ENCODE assay signal across 8 cellular contexts in the genomic region with DNA sequence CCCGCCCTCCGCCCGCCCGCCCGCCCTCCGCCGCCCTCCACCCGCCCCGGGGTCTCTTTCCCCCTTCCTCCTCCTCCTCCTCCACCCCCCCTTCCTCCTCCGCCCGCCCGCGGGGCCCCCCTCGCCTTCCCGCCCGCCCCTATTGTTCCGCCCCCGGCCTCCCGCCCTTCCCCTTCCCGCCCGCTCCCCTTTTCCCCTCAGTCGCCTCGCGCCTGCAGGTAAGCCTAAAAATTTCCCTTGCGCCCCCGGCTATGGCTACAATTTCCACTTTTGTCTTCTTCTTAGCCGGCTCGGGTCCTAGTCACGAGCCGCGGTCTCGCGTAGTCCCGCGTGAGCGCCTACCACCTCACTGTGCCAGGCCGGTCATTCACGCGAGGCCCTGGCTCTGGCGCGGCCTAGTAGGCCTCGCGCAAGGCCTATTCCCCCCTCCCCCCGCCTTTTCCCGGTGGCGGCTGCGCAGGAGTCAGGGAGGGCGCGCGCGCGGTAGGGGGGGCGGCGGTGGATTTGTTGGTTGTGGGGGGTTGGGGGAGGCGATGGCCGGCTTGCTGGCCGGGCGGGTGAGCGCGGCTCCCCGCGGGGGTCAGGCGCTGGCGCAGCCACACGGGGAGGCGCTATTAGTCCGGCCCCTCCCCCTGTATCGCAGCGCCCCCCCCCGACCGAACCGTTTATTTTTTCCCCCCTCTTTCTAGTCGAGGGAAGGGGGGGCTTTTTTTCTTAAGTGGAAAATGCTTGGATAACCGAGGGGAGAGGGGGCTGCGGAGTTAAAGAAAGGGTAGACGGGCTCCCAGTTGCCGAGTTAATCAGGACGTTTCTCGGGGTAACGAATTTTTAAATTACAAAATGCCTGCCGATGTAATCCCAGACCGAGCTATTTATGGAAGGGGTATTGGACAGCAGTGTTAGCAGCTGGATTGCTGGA. TPM values are rescaled to one million over a fixed set of nuclear protein-coding genes. Genes with fewer than 3 reads are reported as not detected.
DNase-seq lines count a peak whose midpoint lies in the region; ATAC-seq and TF ChIP-seq lines count a peak whose summit lies in the region.

No MANE protein-coding gene starts in this region.

- intact Hi-C loops in activated CD4-positive, alpha-beta T cell treated with anti-CD3 and anti-CD28 coated beads for 36 hours (cut with DNase I, micrococcal nuclease) = loop anchor here (1.0 to 5.0 kb wide), 10 partner anchors 16 to 825 kb away; a partner anchor contains a TSS

- CTCF ChIA-PET in activated CD4-positive, alpha-beta T cell treated with anti-CD3 and anti-CD28 coated beads for 36 hours (lab: Charles Lee) = interaction anchor here (0.6 to 4.5 kb wide), 7 partner anchors 10 to 131 kb away, joined by 3 to 32 read pairs (median 3); no protein-coding TSS in a partner anchor

- peaks cover 44% of the 10 kb centered on the region for H3K4me1 Mint-ChIP-seq in HFFc6 (ENCODE audit: low read depth)
- H3K4me1 Mint-ChIP-seq in activated CD4-positive, alpha-beta T cell treated with anti-CD3 and anti-CD28 coated beads for 36 hours = peaks cover 27% of the 10 kb centered on the region

- peaks cover 8% of the 10 kb centered on the region for H3K27me3 Mint-ChIP-seq in HFFc6 (ENCODE audit: insufficient read depth)
- H3K27me3 Mint-ChIP-seq in activated CD4-positive, alpha-beta T cell treated with anti-CD3 and anti-CD28 coated beads for 36 hours = no peaks in the 10 kb centered on the region

- peak; percentile 77 for TF ChIP-seq CTCF in HFFc6 (IDR thresholded peaks at IDR 0.05)

- POLR2A ChIA-PET in activated CD4-positive, alpha-beta T cell treated with anti-CD3 and anti-CD28 coated beads for 36 hours (lab: Charles Lee) = interaction anchor here (0.6 kb wide), 1 partner anchor 22 kb away, joined by 6 read pairs; no protein-coding TSS in a partner anchor

- peaks cover 48% of the 10 kb centered on the region for H3K36me3 Mint-ChIP-seq in HFFc6 (ENCODE audit: low read depth)
- peaks cover 51% of the 10 kb centered on the region for H3K36me3 Mint-ChIP-seq in activated CD4-positive, alpha-beta T cell treated with anti-CD3 and anti-CD28 coated beads for 36 hours (ENCODE audit: low read depth)

- peak; percentile 14 for ATAC-seq in activated CD4-positive, alpha-beta T cell treated with anti-CD3 and anti-CD28 coated beads for 36 hours
- ATAC-seq in GM21367 (IDR thresholded peaks at IDR 0.05; ENCODE audit: unreplicated experiment) = no peak

- no peaks in the 10 kb centered on the region for H3K9me3 Mint-ChIP-seq in HFFc6
- H3K9me3 Mint-ChIP-seq in activated CD4-positive, alpha-beta T cell treated with anti-CD3 and anti-CD28 coated beads for 36 hours (ENCODE audit: low read depth) = no peaks in the 10 kb centered on the region

- H3K4me3 Mint-ChIP-seq in HFFc6 = peak overlapping the region; percentile 93
- peak overlapping the region; percentile 94 for H3K4me3 Mint-ChIP-seq in activated CD4-positive, alpha-beta T cell treated with anti-CD3 and anti-CD28 coated beads for 36 hours

- DNase-seq in COLO668 (lab: John Stamatoyannopoulos, UW; ENCODE audit: unreplicated experiment) (peak; percentile 77), HFFc6 (peak; percentile 73), NCI-H2196 treated with DMSO at 0.1 percent for 48 hours (lab: John Stamatoyannopoulos, UW; ENCODE audit: unreplicated experiment) (peak; percentile 67), cerebellum (ENCODE audit: low spot score) (peak; percentile 84), kidney glomerular epithelial cell (lab: John Stamatoyannopoulos, UW) (peak; percentile 51)
- DNase-seq in activated CD4-positive, alpha-beta T cell treated with anti-CD3 and anti-CD28 coated beads for 36 hours = peak; percentile 84
- DNase-seq in stimulated activated CD4-positive, alpha-beta T cell treated with anti-CD3 and anti-CD28 coated beads, Interleukin-12 subunit alpha, Interleukin-12 subunit beta, amount 100 ng/mL, for 48 hours (ENCODE audit: low read depth in 2 of 3, low spot score in 1 of 3) = peak; percentile 47 to 59 (median 58)

- H3K27ac Mint-ChIP-seq in HFFc6 = peak overlapping the region; percentile 99
- peak overlapping the region; percentile 96 for H3K27ac Mint-ChIP-seq in activated CD4-positive, alpha-beta T cell treated with anti-CD3 and anti-CD28 coated beads for 36 hours

RNA-seq across cellular contexts. Expression of a gene that starts 0.5 kb away (rescaled TPM):
- total RNA-seq in HFFc6 (2021; fragmentation: NEBNext Ultra II Directional; extraction: Animal tissue kit (Norgen Biotek cat#: 25700)) = 100 to 1,000 TPM; 763 to 969 (median 874) TPM
- 100 to 1,000 TPM; 881 to 999 TPM for total RNA-seq in activated CD4-positive, alpha-beta T cell treated with anti-CD3 and anti-CD28 coated beads for 36 hours
- 280 TPM for total RNA-seq in cerebellum

RNA-seq across cellular contexts. Expression of a gene that starts 10.9 kb away (rescaled TPM):
- total RNA-seq in HFFc6 (2021; fragmentation: NEBNext Ultra II Directional; extraction: Animal tissue kit (Norgen Biotek cat#: 25700)) = 100 to 1,000 TPM; 122 to 188 (median 165) TPM
- 100 to 1,000 TPM; 250 to 266 TPM for total RNA-seq in activated CD4-positive, alpha-beta T cell treated with anti-CD3 and anti-CD28 coated beads for 36 hours
- 6.2 TPM for total RNA-seq in cerebellum

RNA-seq across cellular contexts. Expression of a gene that starts 28.8 kb away (rescaled TPM):
- total RNA-seq in HFFc6 (2021; fragmentation: NEBNext Ultra II Directional; extraction: Animal tissue kit (Norgen Biotek cat#: 25700)) = not detected
- not detected for total RNA-seq in activated CD4-positive, alpha-beta T cell treated with anti-CD3 and anti-CD28 coated beads for 36 hours
- total RNA-seq in cerebellum = not detected

RNA-seq across cellular contexts. Expression of a gene that starts 46.8 kb away (rescaled TPM):
- 10 to 100 TPM; 21.2 to 26.5 (median 23.5) TPM for total RNA-seq in HFFc6 (2021; fragmentation: NEBNext Ultra II Directional; extraction: Animal tissue kit (Norgen Biotek cat#: 25700))
- 10 to 100 TPM; 12.6 to 13.8 TPM for total RNA-seq in activated CD4-positive, alpha-beta T cell treated with anti-CD3 and anti-CD28 coated beads for 36 hours
- total RNA-seq in cerebellum = 32.9 TPM

RNA-seq across cellular contexts. Expression of a gene that starts 48.7 kb away (rescaled TPM):
- total RNA-seq in HFFc6 (2021; fragmentation: NEBNext Ultra II Directional; extraction: Animal tissue kit (Norgen Biotek cat#: 25700)) = 10 to 100 TPM; 35.1 to 41.7 (median 37.1) TPM
- total RNA-seq in activated CD4-positive, alpha-beta T cell treated with anti-CD3 and anti-CD28 coated beads for 36 hours = 10 to 100 TPM; 28.3 to 30.2 TPM
- total RNA-seq in cerebellum = 26.4 TPM

Comparison
In these comparisons a context has a peak if more than half of its experiments do, and no peak if none do; other contexts are left out.
1. RNA of a gene that starts 10.9 kb away (total RNA-seq): 250 to 266 TPM in activated CD4-positive, alpha-beta T cell treated with anti-CD3 and anti-CD28 coated beads for 36 hours and 122 to 188 TPM in HFFc6; 6.2 TPM in cerebellum (single experiment); every median in the first group is over 10 times any median in the second.
2. Peak in every context shown above with its lines, with median percentiles within 50 percentile points of each other: DNase-seq.